Comparison of ENCODE assay signal across 19 cellular contexts in genomic region chr3:7953449-7954015, GRCh38.
"Had no signal": no experiment of that assay in that cellular context is flagged by ENCODE, and none has a peak within 500 bp of the region (broad histone marks: within the 10 kb centered on the region; RNA-seq: fewer than 3 reads in every experiment).

No MANE protein-coding gene starts in this region.

- H3K4me3 Mint-ChIP-seq: activated naive CD4-positive, alpha-beta T cell treated with anti-CD3 and anti-CD28 coated beads for 36 hours; naive thymus-derived CD8-positive, alpha-beta T cell; stimulated activated naive B cell treated with anti-CD40 and anti-IgM and Interleukin-4, amounts not matched to agents 10 μg/mL and 1 μg/mL and 100 μg/mL, for 72 hours had no signal

- DNase-seq: activated CD4-positive, alpha-beta T cell treated with anti-CD3 and anti-CD28 coated beads, Interleukin-2, amount 50 U/mL, for 48 hours; activated naive CD4-positive, alpha-beta T cell treated with anti-CD3 and anti-CD28 coated beads for 36 hours; activated T-cell treated with anti-CD3 and anti-CD28 coated beads, Interleukin-2, amount 50 U/mL, for 1 hour; dermis blood vessel endothelial cell; gastrocnemius medialis; heart left ventricle; naive thymus-derived CD8-positive, alpha-beta T cell; stimulated activated CD4-positive, alpha-beta T cell treated with anti-CD3 and anti-CD28 coated beads, Interleukin-15, amount 100 ng/mL, for 24 hours; stimulated activated CD4-positive, alpha-beta T cell treated with anti-CD3 and anti-CD28 coated beads, Interleukin-4, amount 100 ng/mL, for 1 hour; stimulated activated naive B cell treated with anti-CD40 and anti-IgM and Interleukin-4, amounts not matched to agents 10 μg/mL and 1 μg/mL and 100 μg/mL, for 72 hours; T1000 had no signal

- H3K4me1 Mint-ChIP-seq: naive thymus-derived CD8-positive, alpha-beta T cell; stimulated activated naive B cell treated with anti-CD40 and anti-IgM and Interleukin-4, amounts not matched to agents 10 μg/mL and 1 μg/mL and 100 μg/mL, for 72 hours had no signal

- H3K36me3 Mint-ChIP-seq: naive thymus-derived CD8-positive, alpha-beta T cell; stimulated activated naive B cell treated with anti-CD40 and anti-IgM and Interleukin-4, amounts not matched to agents 10 μg/mL and 1 μg/mL and 100 μg/mL, for 72 hours had no signal

- H3K9me3 Mint-ChIP-seq: activated naive CD4-positive, alpha-beta T cell treated with anti-CD3 and anti-CD28 coated beads for 36 hours; activated T-helper 2 cell treated with anti-CD3 and anti-CD28 coated beads, Interferon-gamma antibody, Interleukin-2, Interleukin-4, amounts not matched to agents 10 μg/mL and 5 μg/mL and 100 μg/mL, durations not matched to agents 14 hours and 24 hours and 36 hours; naive thymus-derived CD8-positive, alpha-beta T cell had no signal

- ATAC-seq: gastrocnemius medialis; heart left ventricle; left lobe of liver; naive thymus-derived CD8-positive, alpha-beta T cell; stimulated activated naive B cell treated with anti-CD40 and anti-IgM and Interleukin-4, amounts not matched to agents 10 μg/mL and 1 μg/mL and 100 μg/mL, for 72 hours had no signal

- H3K27me3 ChIP-seq: ascending aorta, gastrocnemius medialis, heart left ventricle, neutrophil, tibial nerve, vagina had no signal

- H3K27ac Mint-ChIP-seq: activated naive CD4-positive, alpha-beta T cell treated with anti-CD3 and anti-CD28 coated beads for 36 hours; activated T-helper 2 cell treated with anti-CD3 and anti-CD28 coated beads, Interferon-gamma antibody, Interleukin-2, Interleukin-4, amounts not matched to agents 10 μg/mL and 5 μg/mL and 100 μg/mL, durations not matched to agents 14 hours and 24 hours and 36 hours; naive thymus-derived CD8-positive, alpha-beta T cell; stimulated activated naive B cell treated with anti-CD40 and anti-IgM and Interleukin-4, amounts not matched to agents 10 μg/mL and 1 μg/mL and 100 μg/mL, for 72 hours had no signal

- H3K4me3 ChIP-seq: ascending aorta, gastrocnemius medialis, heart left ventricle, tibial nerve, vagina had no signal

- H3K27me3 Mint-ChIP-seq: naive thymus-derived CD8-positive, alpha-beta T cell; stimulated activated naive B cell treated with anti-CD40 and anti-IgM and Interleukin-4, amounts not matched to agents 10 μg/mL and 1 μg/mL and 100 μg/mL, for 72 hours had no signal

- H3K27ac ChIP-seq: ascending aorta, epithelial cell of prostate, gastrocnemius medialis, heart left ventricle, neutrophil, parathyroid adenoma, tibial nerve, vagina had no signal

- H3K4me1 ChIP-seq: ascending aorta, gastrocnemius medialis, heart left ventricle, parathyroid adenoma, tibial nerve, vagina had no signal
